ENCODE assay signal across 8 cellular contexts in genomic region chr5:80516826-80517225, GRCh38. TPM values are rescaled to one million over a fixed set of nuclear protein-coding genes. Genes with fewer than 3 reads are reported as not detected.
DNase-seq lines count a peak whose midpoint lies in the region; ATAC-seq and TF ChIP-seq lines count a peak whose summit lies in the region.

No MANE protein-coding gene starts in this region.

- TF ChIP-seq CTCF in heart right ventricle (IDR thresholded peaks at IDR 0.05) (no peak), thyroid gland (IDR thresholded peaks at IDR 0.05) (no peak)

- H3K4me1 ChIP-seq in heart right ventricle (no peaks in the 10 kb centered on the region), thyroid gland (no peaks in the 10 kb centered on the region)

- ATAC-seq in GM21619 (IDR thresholded peaks at IDR 0.05; ENCODE audit: unreplicated experiment): peak; percentile 67
- no peak for ATAC-seq in HG03439 (IDR thresholded peaks at IDR 0.05; ENCODE audit: unreplicated experiment)
- no peak for ATAC-seq in heart right ventricle
- ATAC-seq in GM21390 (IDR thresholded peaks at IDR 0.05; ENCODE audit: unreplicated experiment): no peak

- H3K27ac Mint-ChIP-seq in T-helper 2 cell treated with Interferon-gamma antibody and Interleukin-4, amounts not matched to agents 5 μg/mL and 100 μg/mL, for 36 hours: no peak overlapping the region

- WGBS in heart right ventricle, 2 donors: 85 to 88% methylated on average over 4 of the region's 4 CpGs
- 80 to 91% methylated on average over 4 of the region's 4 CpGs for whole genome bisulfite sequencing in thyroid gland, 2 donors

- DNase-seq in COLO829 (ENCODE audit: low spot score) (peak; percentile 9), kidney tubule cell (ENCODE audit: low spot score) (peak; percentile 80), heart right ventricle (no peak), thyroid gland (no peak)
- DNase-seq in T-helper 2 cell treated with Interferon-gamma antibody and Interleukin-4, amounts not matched to agents 5 μg/mL and 100 μg/mL, for 36 hours (ENCODE audit: low spot score): peak; percentile 58

- H3K4me1 Mint-ChIP-seq in T-helper 2 cell treated with Interferon-gamma antibody and Interleukin-4, amounts not matched to agents 5 μg/mL and 100 μg/mL, for 36 hours (ENCODE audit: low read depth): peaks cover 2% of the 10 kb centered on the region

- no peaks in the 10 kb centered on the region for H3K9me3 Mint-ChIP-seq in T-helper 2 cell treated with Interferon-gamma antibody and Interleukin-4, amounts not matched to agents 5 μg/mL and 100 μg/mL, for 36 hours

- H3K4me3 Mint-ChIP-seq in T-helper 2 cell treated with Interferon-gamma antibody and Interleukin-4, amounts not matched to agents 5 μg/mL and 100 μg/mL, for 36 hours: no peak overlapping the region

- H3K27me3 ChIP-seq in heart right ventricle (no peaks in the 10 kb centered on the region), thyroid gland (no peaks in the 10 kb centered on the region)

- H3K27me3 Mint-ChIP-seq in T-helper 2 cell treated with Interferon-gamma antibody and Interleukin-4, amounts not matched to agents 5 μg/mL and 100 μg/mL, for 36 hours (ENCODE audit: low read depth): no peaks in the 10 kb centered on the region

- H3K27ac ChIP-seq in heart right ventricle (no peak overlapping the region), thyroid gland (no peak overlapping the region)

- intact Hi-C loops in heart right ventricle (cut with DNase I) (no loop called here), thyroid gland (cut with DNase I) (no loop called here)

- H3K36me3 Mint-ChIP-seq in T-helper 2 cell treated with Interferon-gamma antibody and Interleukin-4, amounts not matched to agents 5 μg/mL and 100 μg/mL, for 36 hours (ENCODE audit: low read depth): no peaks in the 10 kb centered on the region

- no peak for TF ChIP-seq POLR2A in thyroid gland (IDR thresholded peaks at IDR 0.05)

- H3K4me3 ChIP-seq in heart right ventricle: no peak overlapping the region
- H3K4me3 ChIP-seq in thyroid gland (replicated peaks in 1 of 3): no peak overlapping the region

- H3K36me3 ChIP-seq in heart right ventricle (peaks cover 0 to 46% (median 0%) of the 10 kb centered on the region in 9 donors), thyroid gland (no peaks in the 10 kb centered on the region)

- H3K9me3 ChIP-seq in heart right ventricle (no peaks in the 10 kb centered on the region), thyroid gland (no peaks in the 10 kb centered on the region)

RNA-seq across cellular contexts. Expression of gene FAM151B, which starts 28.9 kb away (rescaled TPM):
- total RNA-seq in heart right ventricle (1 to 10 TPM; 1.3 to 2.8 (median 1.4) TPM), thyroid gland (1 to 10 TPM; 2.6 to 8.1 (median 4.5) TPM)
- polyA plus RNA-seq in heart right ventricle: under 1 TPM; 0.39 to 0.88 TPM

RNA-seq across cellular contexts. Expression of gene ANKRD34B, which starts 53.3 kb away (rescaled TPM):
- total RNA-seq in heart right ventricle (under 1 TPM in 1 of 10 donors, not detected in 9; 0.13 TPM), thyroid gland (not detected)
- not detected for polyA plus RNA-seq in heart right ventricle

Comparison
In these comparisons a context has a peak if more than half of its experiments do, and no peak if none do; other contexts are left out.
1. DNase-seq: peak in COLO829 (single experiment), T-helper 2 cell treated with Interferon-gamma antibody and Interleukin-4, amounts not matched to agents 5 μg/mL and 100 μg/mL, for 36 hours (single experiment) and kidney tubule cell (single experiment); none in heart right ventricle (0 of 2) and thyroid gland (0 of 2).